ENCODE assay signal across 8 cellular contexts in the genomic region with DNA sequence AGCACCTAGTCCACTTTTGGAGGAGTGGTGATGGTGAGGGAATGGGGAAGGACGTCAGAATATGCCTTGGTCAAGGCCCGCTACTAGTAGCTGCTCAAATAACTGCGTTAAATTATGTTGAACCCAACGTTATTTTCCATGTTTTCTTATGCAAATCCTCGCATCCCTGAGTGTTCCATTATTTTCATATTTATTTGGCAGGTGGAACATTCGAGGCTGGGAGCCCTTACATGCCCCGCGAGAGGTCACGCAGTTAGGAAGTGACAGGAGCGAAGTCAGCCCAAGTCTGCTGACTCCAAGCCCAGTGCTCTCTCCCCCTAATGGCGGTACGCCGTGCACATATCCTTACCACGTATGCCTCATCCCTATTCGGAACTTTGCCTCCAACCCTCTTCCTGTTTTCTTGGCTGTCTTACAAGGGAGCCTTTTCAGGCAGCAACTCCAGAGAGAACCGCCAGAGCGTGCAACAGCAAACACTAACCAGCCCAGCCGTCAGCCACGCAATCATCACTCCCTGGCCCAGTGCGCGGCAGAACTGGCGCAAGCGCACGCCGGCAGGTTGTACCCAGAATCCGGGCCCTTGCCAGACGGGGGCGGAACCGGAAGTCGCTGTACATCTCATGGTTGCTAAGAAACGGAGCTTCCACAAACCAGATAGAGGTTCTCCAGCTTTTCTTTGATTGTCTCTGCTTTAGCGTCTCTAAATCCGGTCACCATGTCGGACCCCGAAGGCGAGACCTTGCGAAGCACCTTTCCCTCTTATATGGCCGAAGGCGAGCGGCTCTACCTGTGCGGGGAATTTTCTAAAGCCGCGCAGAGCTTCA. TPM values are rescaled to one million over a fixed set of nuclear protein-coding genes. Genes with fewer than 3 reads are reported as not detected.
A peak's percentile ranks its signal among the peaks of the same experiment; 100 is the strongest.
DNase-seq lines count a peak whose midpoint lies in the region; ATAC-seq and TF ChIP-seq lines count a peak whose summit lies in the region.

A gene with protein sequence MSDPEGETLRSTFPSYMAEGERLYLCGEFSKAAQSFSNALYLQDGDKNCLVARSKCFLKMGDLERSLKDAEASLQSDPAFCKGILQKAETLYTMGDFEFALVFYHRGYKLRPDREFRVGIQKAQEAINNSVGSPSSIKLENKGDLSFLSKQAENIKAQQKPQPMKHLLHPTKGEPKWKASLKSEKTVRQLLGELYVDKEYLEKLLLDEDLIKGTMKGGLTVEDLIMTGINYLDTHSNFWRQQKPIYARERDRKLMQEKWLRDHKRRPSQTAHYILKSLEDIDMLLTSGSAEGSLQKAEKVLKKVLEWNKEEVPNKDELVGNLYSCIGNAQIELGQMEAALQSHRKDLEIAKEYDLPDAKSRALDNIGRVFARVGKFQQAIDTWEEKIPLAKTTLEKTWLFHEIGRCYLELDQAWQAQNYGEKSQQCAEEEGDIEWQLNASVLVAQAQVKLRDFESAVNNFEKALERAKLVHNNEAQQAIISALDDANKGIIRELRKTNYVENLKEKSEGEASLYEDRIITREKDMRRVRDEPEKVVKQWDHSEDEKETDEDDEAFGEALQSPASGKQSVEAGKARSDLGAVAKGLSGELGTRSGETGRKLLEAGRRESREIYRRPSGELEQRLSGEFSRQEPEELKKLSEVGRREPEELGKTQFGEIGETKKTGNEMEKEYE (plus strand): TSS at position 609 of the 824 bp plus-strand sequence. CDS start 107 bp downstream, at position 716.

- CTCF ChIA-PET in activated CD4-positive, alpha-beta T cell treated with anti-CD3 and anti-CD28 coated beads, Interleukin-2, amount 10 ng/mL, durations not matched to agents 7 days and 5 days (lab: Charles Lee) = interaction anchor here (0.6 to 1.8 kb wide), 14 partner anchors 8 to 606 kb away, joined by 3 to 15 read pairs (median 4); a partner anchor contains a TSS

- H3K36me3 Mint-ChIP-seq in activated CD4-positive, alpha-beta T cell treated with anti-CD3 and anti-CD28 coated beads, Interleukin-2, amount 10 ng/mL, durations not matched to agents 7 days and 5 days (ENCODE audit: low read depth) = peaks cover 3% of the 10 kb centered on the region
- H3K36me3 Mint-ChIP-seq in dendritic cell treated with granulocyte-macrophage colony-stimulating factor and Interleukin-4, amounts not matched to agents 40 ng/mL and 50 ng/mL, for 4 days (ENCODE audit: low read depth) = no peaks in the 10 kb centered on the region

- TF ChIP-seq CTCF in left lung (IDR thresholded peaks at IDR 0.05) = peak; percentile 34 to 66

- peak within 1 kb of the TSS; percentile 97 for H3K27ac Mint-ChIP-seq in activated CD4-positive, alpha-beta T cell treated with anti-CD3 and anti-CD28 coated beads, Interleukin-2, amount 10 ng/mL, durations not matched to agents 7 days and 5 days
- peak within 1 kb of the TSS; percentile 95 for H3K27ac Mint-ChIP-seq in dendritic cell treated with granulocyte-macrophage colony-stimulating factor and Interleukin-4, amounts not matched to agents 40 ng/mL and 50 ng/mL, for 4 days

- H3K27me3 Mint-ChIP-seq in activated CD4-positive, alpha-beta T cell treated with anti-CD3 and anti-CD28 coated beads, Interleukin-2, amount 10 ng/mL, durations not matched to agents 7 days and 5 days = no peaks in the 10 kb centered on the region
- H3K27me3 Mint-ChIP-seq in dendritic cell treated with granulocyte-macrophage colony-stimulating factor and Interleukin-4, amounts not matched to agents 40 ng/mL and 50 ng/mL, for 4 days = no peaks in the 10 kb centered on the region

- H3K27ac ChIP-seq in left lung = peak within 1 kb of the TSS; percentile 88 to 93

- H3K27me3 ChIP-seq in left lung = no peaks in the 10 kb centered on the region

- peak within 1 kb of the TSS; percentile 45 to 55 for H3K4me3 ChIP-seq in left lung

- peaks cover 55% of the 10 kb centered on the region for H3K4me1 Mint-ChIP-seq in activated CD4-positive, alpha-beta T cell treated with anti-CD3 and anti-CD28 coated beads, Interleukin-2, amount 10 ng/mL, durations not matched to agents 7 days and 5 days
- H3K4me1 Mint-ChIP-seq in dendritic cell treated with granulocyte-macrophage colony-stimulating factor and Interleukin-4, amounts not matched to agents 40 ng/mL and 50 ng/mL, for 4 days (ENCODE audit: low read depth) = peaks cover 47% of the 10 kb centered on the region

- intact Hi-C loops in dendritic cell treated with granulocyte-macrophage colony-stimulating factor and Interleukin-4, amounts not matched to agents 40 ng/mL and 50 ng/mL, for 4 days (cut with micrococcal nuclease) = loop anchor here (1.0 kb wide), 1 partner anchor 11 kb away; no protein-coding TSS in a partner anchor
- intact Hi-C loops in left lung (cut with DNase I) = no loop called here

- H3K4me1 ChIP-seq in left lung = peaks cover 0 to 40% of the 10 kb centered on the region in 2 donors

- ATAC-seq in GM19324 (IDR thresholded peaks at IDR 0.05; ENCODE audit: low FRiP score, unreplicated experiment) = peak; percentile 93
- peak; percentile 70 for ATAC-seq in HG03469 (IDR thresholded peaks at IDR 0.05; ENCODE audit: unreplicated experiment)
- peak; percentile 98 for ATAC-seq in left lung

- H3K36me3 ChIP-seq in left lung = no peaks in the 10 kb centered on the region

- DNase-seq in C1 segment of cervical spinal cord (lab: John Stamatoyannopoulos, UW) (peak; percentile 53 to 96 (median 93)), NCI-H526 treated with DMSO at 0.1 percent for 48 hours (lab: John Stamatoyannopoulos, UW) (peak; percentile 95), left lung (peak; percentile 97 to 98)
- DNase-seq in activated CD4-positive, alpha-beta T cell treated with anti-CD3 and anti-CD28 coated beads, Interleukin-2, amount 10 ng/mL, durations not matched to agents 7 days and 5 days = peak; percentile 98
- peak; percentile 93 for DNase-seq in stimulated activated CD4-positive, alpha-beta T cell treated with anti-CD3 and anti-CD28 coated beads, Interleukin-2, amount 100 ng/mL, for 4 hours (ENCODE audit: low read depth)

- H3K9me3 ChIP-seq in left lung = no peaks in the 10 kb centered on the region

- POLR2A ChIA-PET in activated CD4-positive, alpha-beta T cell treated with anti-CD3 and anti-CD28 coated beads, Interleukin-2, amount 10 ng/mL, durations not matched to agents 7 days and 5 days (lab: Charles Lee) = interaction anchor here (0.5 to 1.2 kb wide), 9 partner anchors 11 to 458 kb away, joined by 3 to 7 read pairs (median 4); a partner anchor contains a TSS

- H3K9me3 Mint-ChIP-seq in activated CD4-positive, alpha-beta T cell treated with anti-CD3 and anti-CD28 coated beads, Interleukin-2, amount 10 ng/mL, durations not matched to agents 7 days and 5 days = no peaks in the 10 kb centered on the region
- no peaks in the 10 kb centered on the region for H3K9me3 Mint-ChIP-seq in dendritic cell treated with granulocyte-macrophage colony-stimulating factor and Interleukin-4, amounts not matched to agents 40 ng/mL and 50 ng/mL, for 4 days

- peak within 1 kb of the TSS; percentile 97 for H3K4me3 Mint-ChIP-seq in activated CD4-positive, alpha-beta T cell treated with anti-CD3 and anti-CD28 coated beads, Interleukin-2, amount 10 ng/mL, durations not matched to agents 7 days and 5 days
- peak within 1 kb of the TSS; percentile 86 for H3K4me3 Mint-ChIP-seq in dendritic cell treated with granulocyte-macrophage colony-stimulating factor and Interleukin-4, amounts not matched to agents 40 ng/mL and 50 ng/mL, for 4 days

RNA-seq across cellular contexts. Expression of the gene that starts here (rescaled TPM):
- under 1 TPM; 0.40 to 0.42 TPM for total RNA-seq in activated CD4-positive, alpha-beta T cell treated with anti-CD3 and anti-CD28 coated beads, Interleukin-2, amount 10 ng/mL, durations not matched to agents 7 days and 5 days
- 1 to 10 TPM in 1 of 2 donors, under 1 TPM in 1; 0.73 to 3.2 TPM for total RNA-seq in left lung

Comparison
In these comparisons a context has a peak if more than half of its experiments do, and no peak if none do; other contexts are left out.
1. Peak in every context shown above with its lines: DNase-seq, ATAC-seq, H3K4me3 ChIP-seq and H3K27ac ChIP-seq.
2. Peak in DNase-seq in activated CD4-positive, alpha-beta T cell treated with anti-CD3 and anti-CD28 coated beads, Interleukin-2, amount 10 ng/mL, durations not matched to agents 7 days and 5 days; RNA of the gene not detected or under 1 TPM.